Comparison of ENCODE assay signal across 1 cellular context in the genomic region with DNA sequence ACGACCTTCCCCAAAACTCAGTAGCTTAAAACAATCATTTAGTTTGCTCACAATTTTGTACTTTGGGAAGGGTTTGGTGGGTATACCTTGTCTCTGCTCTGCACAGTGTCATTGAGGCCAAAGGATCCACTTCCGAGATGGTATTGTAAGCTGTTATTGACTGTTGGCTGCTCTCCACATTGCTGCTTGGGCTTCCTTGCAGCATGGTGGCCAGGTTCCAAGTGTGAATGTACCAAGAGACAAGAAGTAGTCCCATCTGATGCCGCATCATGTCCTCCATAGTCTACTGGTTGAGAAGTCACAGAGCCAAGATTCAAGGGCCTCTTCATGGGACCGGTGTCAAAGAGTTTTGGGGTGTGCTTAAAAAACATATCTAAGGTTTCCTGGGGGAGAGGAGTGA.
A peak's percentile ranks its signal among the peaks of the same experiment; 100 is the strongest.
TF ChIP-seq lines count a peak whose summit lies in the region.

No MANE protein-coding gene starts in this region.

TF ChIP-seq in K562, 482 proteins besides CTCF, POLR2A, EP300 and RAD21:
- peak in 1 of 2 experiments; percentile 64; a peak in 1 of 3 replicates for TF ChIP-seq CBX3 (IDR thresholded peaks at IDR 0.05; ENCODE audit: borderline replicate concordance in 1 of 2, low read length in 2 of 2)
- no peak for TF ChIP-seq RCOR1 (IDR thresholded peaks at IDR 0.05; ENCODE audit: borderline replicate concordance in 1 of 2, low read depth in 2 of 2, low read length in 2 of 2)
- TF ChIP-seq YY1 (IDR thresholded peaks at IDR 0.05; ENCODE audit: borderline replicate concordance in 1 of 3, control insufficient read depth in 1 of 3, extremely low read depth in 1 of 3, insufficient read depth in 3 of 3, insufficient read length in 1 of 3, insufficient replicate concordance in 2 of 3, low read depth in 1 of 3, low read length in 2 of 3), result peak in 2 of 3 experiments; percentile 33 to 81
